25 cellular contexts compared by ENCODE assay signal in the genomic region with DNA sequence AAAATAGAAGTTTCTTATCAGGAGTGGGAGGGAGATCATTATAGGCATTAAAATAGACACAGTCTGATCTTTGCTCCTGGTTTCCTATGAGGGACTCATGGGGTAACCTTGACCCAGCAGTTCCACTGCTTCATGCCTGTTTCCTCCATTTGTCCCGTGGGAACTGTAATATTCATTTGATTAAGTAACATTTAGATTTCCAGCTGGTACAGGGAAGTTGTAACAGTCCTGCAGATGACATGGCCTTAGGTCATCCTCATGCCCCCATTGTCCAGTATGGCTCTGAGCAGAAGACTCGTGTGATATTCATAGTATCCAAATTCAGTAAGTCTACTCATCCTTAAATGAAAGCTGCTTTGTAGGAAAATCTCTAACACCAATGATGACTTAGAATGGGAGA.
"Had no signal": no experiment of that assay in that cellular context is flagged by ENCODE, and none has a peak within 500 bp of the region (broad histone marks: within the 10 kb centered on the region; RNA-seq: fewer than 3 reads in every experiment).

No MANE protein-coding gene starts in this region.

- H3K36me3 Mint-ChIP-seq: memory B cell; naive thymus-derived CD8-positive, alpha-beta T cell; stimulated activated memory B cell treated with anti-CD40 and anti-IgM and Interleukin-4, amounts not matched to agents 10 μg/mL and 1 μg/mL and 100 μg/mL, for 72 hours had no signal

- H3K4me3 Mint-ChIP-seq: memory B cell; naive thymus-derived CD8-positive, alpha-beta T cell; nephron progenitor cell; neural progenitor cell; stimulated activated memory B cell treated with anti-CD40 and anti-IgM and Interleukin-4, amounts not matched to agents 10 μg/mL and 1 μg/mL and 100 μg/mL, for 72 hours; stimulated activated naive CD8-positive, alpha-beta T cell treated with anti-CD3 and anti-CD28 coated beads, Interleukin-15, amount 100 ng/mL, for 72 hours had no signal

- H3K79me2 ChIP-seq: hepatocyte, parathyroid adenoma had no signal

- ATAC-seq: naive thymus-derived CD8-positive, alpha-beta T cell; psoas muscle; sciatic nerve; stimulated activated memory B cell treated with anti-CD40 and anti-IgM and Interleukin-4, amounts not matched to agents 10 μg/mL and 1 μg/mL and 100 μg/mL, for 72 hours; stimulated activated naive CD8-positive, alpha-beta T cell treated with anti-CD3 and anti-CD28 coated beads, Interleukin-15, amount 100 ng/mL, for 72 hours had no signal

- H3K27ac ChIP-seq: hepatocyte, neural progenitor cell, neutrophil, parathyroid adenoma, psoas muscle, skin epidermis, testis, thyroid gland, transverse colon, upper lobe of left lung, vagina had no signal

- DNase-seq: heart right ventricle; islet precursor cell; naive thymus-derived CD8-positive, alpha-beta T cell; nephron progenitor cell; occipital lobe; psoas muscle; stimulated activated CD4-positive, alpha-beta T cell treated with anti-CD3 and anti-CD28 coated beads, Interleukin-1b, Interleukin-23, amount 100 ng/mL, for 48 hours; stimulated activated CD4-positive, alpha-beta T cell treated with anti-CD3 and anti-CD28 coated beads, Interleukin-2, amount 100 ng/mL, for 48 hours; stimulated activated CD4-positive, alpha-beta T cell treated with anti-CD3 and anti-CD28 coated beads, Interleukin-4, amount 100 ng/mL, for 4 hours; stimulated activated CD8-positive, alpha-beta memory T cell treated with anti-CD3 and anti-CD28 coated beads, Interleukin-4, amount 100 ng/mL, for 48 hours; stimulated activated naive CD4-positive, alpha-beta T cell treated with Interleukin-2 at 50 U/mL for 16 hours; stimulated activated naive CD8-positive, alpha-beta T cell treated with anti-CD3 and anti-CD28 coated beads, Interleukin-15, amount 100 ng/mL, for 72 hours; testis; thyroid gland; transverse colon; upper lobe of left lung had no signal

- H3K27me3 ChIP-seq: heart right ventricle, hepatocyte, neural progenitor cell, neutrophil, testis, thyroid gland, transverse colon, upper lobe of left lung, vagina had no signal

- H3K9me3 ChIP-seq: neutrophil, psoas muscle, testis, thyroid gland, transverse colon, upper lobe of left lung, vagina had no signal

- H3K27me3 Mint-ChIP-seq: memory B cell; naive thymus-derived CD8-positive, alpha-beta T cell; stimulated activated memory B cell treated with anti-CD40 and anti-IgM and Interleukin-4, amounts not matched to agents 10 μg/mL and 1 μg/mL and 100 μg/mL, for 72 hours; stimulated activated naive CD8-positive, alpha-beta T cell treated with anti-CD3 and anti-CD28 coated beads, Interleukin-15, amount 100 ng/mL, for 72 hours had no signal

- H3K4me2 ChIP-seq: hepatocyte, neural progenitor cell had no signal

- H3K4me3 ChIP-seq: heart right ventricle, hepatocyte, neural progenitor cell, psoas muscle, skin epidermis, testis, thyroid gland, transverse colon, upper lobe of left lung, vagina had no signal

- H3K27ac Mint-ChIP-seq: memory B cell; naive thymus-derived CD8-positive, alpha-beta T cell; nephron progenitor cell; neural progenitor cell; stimulated activated memory B cell treated with anti-CD40 and anti-IgM and Interleukin-4, amounts not matched to agents 10 μg/mL and 1 μg/mL and 100 μg/mL, for 72 hours; stimulated activated naive CD8-positive, alpha-beta T cell treated with anti-CD3 and anti-CD28 coated beads, Interleukin-15, amount 100 ng/mL, for 72 hours had no signal

- H3K36me3 ChIP-seq: heart right ventricle, neural progenitor cell, neutrophil, thyroid gland, transverse colon, upper lobe of left lung, vagina had no signal

- H3K4me1 ChIP-seq: neural progenitor cell, psoas muscle, transverse colon, vagina had no signal

- H3K4me1 Mint-ChIP-seq: memory B cell; nephron progenitor cell; stimulated activated memory B cell treated with anti-CD40 and anti-IgM and Interleukin-4, amounts not matched to agents 10 μg/mL and 1 μg/mL and 100 μg/mL, for 72 hours; stimulated activated naive CD8-positive, alpha-beta T cell treated with anti-CD3 and anti-CD28 coated beads, Interleukin-15, amount 100 ng/mL, for 72 hours had no signal

- H3K9ac ChIP-seq: neural progenitor cell, parathyroid adenoma had no signal

- H2AFZ ChIP-seq: hepatocyte, neural progenitor cell had no signal
